ENCODE assay signal across 11 cellular contexts in genomic region chr13:74246398-74246975, GRCh38.
A peak's percentile ranks its signal among the peaks of the same experiment; 100 is the strongest.
DNase-seq lines count a peak whose midpoint lies in the region; ATAC-seq, FAIRE-seq and TF ChIP-seq lines count a peak whose summit lies in the region.
"Had no signal": no experiment of that assay in that cellular context is flagged by ENCODE, and none has a peak within 500 bp of the region (broad histone marks: within the 10 kb centered on the region; RNA-seq: fewer than 3 reads in every experiment).

No MANE protein-coding gene starts in this region.

- H2AK5ac ChIP-seq in IMR-90 (ENCODE audit: low read depth, low read length): peak overlapping the region; percentile 28; the same call in 1 of the 2 replicates

- H3K79me1 ChIP-seq in IMR-90 (ENCODE audit: low read depth in 1 of 2, low read length in 2 of 2): no peaks in the 10 kb centered on the region

- peak overlapping the region; percentile 75 for H3K4me2 ChIP-seq in IMR-90 (ENCODE audit: low read depth, low read length)

- ATAC-seq in IMR-90 (ENCODE audit: low read depth) (no peak), GM21576 (IDR thresholded peaks at IDR 0.05; ENCODE audit: unreplicated experiment) (no peak), GM21619 (IDR thresholded peaks at IDR 0.05; ENCODE audit: unreplicated experiment) (no peak)
- ATAC-seq: esophagus mucosa had no signal

- H3K9ac ChIP-seq in IMR-90 (ENCODE audit: low read depth, low read length): no peak overlapping the region

- FAIRE-seq in small intestine (lab: Jason Lieb, UNC): no peak
- FAIRE-seq: HTR-8/SVneo had no signal

- H3K14ac ChIP-seq in IMR-90 (replicated peaks; ENCODE audit: low read depth, low read length): no peak overlapping the region; the same call in 1 of the 2 replicates

- H3K23ac ChIP-seq in IMR-90 (ENCODE audit: low read depth, low read length): peak overlapping the region; percentile 28; the same call in 1 of the 2 replicates

- no peaks in the 10 kb centered on the region for H4K20me1 ChIP-seq in IMR-90 (ENCODE audit: insufficient read depth, low read length)

- H2BK120ac ChIP-seq in IMR-90 (ENCODE audit: low read depth, low read length): peak overlapping the region; percentile 29

- peak overlapping the region; percentile 66; the same call in 1 of the 2 replicates for H2BK20ac ChIP-seq in IMR-90 (ENCODE audit: low read depth, low read length)

- H3K27ac ChIP-seq in IMR-90 (ENCODE audit: insufficient read depth, low read length): no peak overlapping the region
- H3K27ac ChIP-seq in small intestine (ENCODE audit: low read depth in 1 of 2, low read length in 1 of 2): no peak overlapping the region

- dilution Hi-C loops in IMR-90 (cut with HindIII; ENCODE audit: low sequenced_read_pairs, unreplicated experiment): no loop called here

- peak overlapping the region; percentile 24; the same call in 1 of the 2 replicates for H3K18ac ChIP-seq in IMR-90 (ENCODE audit: low read depth, low read length)

- H2BK15ac ChIP-seq in IMR-90 (ENCODE audit: low read depth, low read length): peak overlapping the region; percentile 47; the same call in 2 of the 3 replicates

- no peak for TF ChIP-seq RAD21 in IMR-90 (IDR thresholded peaks at IDR 0.05; ENCODE audit: low read length)

- H3K4me3 ChIP-seq in IMR-90 (ENCODE audit: insufficient read depth, low read depth, low read length): no peak overlapping the region
- no peak overlapping the region for H3K4me3 ChIP-seq in fibroblast of pulmonary artery (replicated peaks; ENCODE audit: low read depth, low read length)
- H3K4me3 ChIP-seq in small intestine (ENCODE audit: low read depth in 1 of 2, low read length in 2 of 2): no peak overlapping the region

- H3K27me3 ChIP-seq in IMR-90 (ENCODE audit: control insufficient read depth, insufficient read depth, low read length) (no peaks in the 10 kb centered on the region), small intestine (ENCODE audit: control insufficient read depth in 2 of 2, insufficient read depth in 2 of 2, low read length in 2 of 2) (no peaks in the 10 kb centered on the region)

- peak; percentile 43 for DNase-seq in IMR-90
- peak; percentile 29 for DNase-seq in activated T-cell treated with anti-CD3 and anti-CD28 coated beads for 4 hours
- peak; percentile 43 for DNase-seq in fibroblast of pulmonary artery (ENCODE audit: low read depth)
- peak; percentile 70 for DNase-seq in smooth muscle cell of the brain vasculature (ENCODE audit: low read depth, low spot score)
- no peak for DNase-seq in small intestine
- no peak for DNase-seq in NCI-H1930 (lab: John Stamatoyannopoulos, UW)
- DNase-seq: mesendoderm had no signal

- TF ChIP-seq CTCF in IMR-90 (conservative IDR thresholded peaks at IDR 0.05; ENCODE audit: low read depth, low read length) (no peak), fibroblast of pulmonary artery (IDR thresholded peaks at IDR 0.05; ENCODE audit: low read length, missing control alignments) (no peak)

- no peak for TF ChIP-seq POLR2A in IMR-90 (IDR thresholded peaks at IDR 0.05; ENCODE audit: low read depth, low read length)

- H4K91ac ChIP-seq in IMR-90 (ENCODE audit: insufficient read depth, low read depth, low read length): 0 out of 2 replicates have a peak overlapping the region, but pooled peaks have one; percentile 28

- H3K4ac ChIP-seq in IMR-90 (ENCODE audit: low read depth, low read length): peak overlapping the region; percentile 12; the same call in 1 of the 2 replicates

- H4K8ac ChIP-seq in IMR-90 (ENCODE audit: low read depth in 2 of 2, low read length in 2 of 2): peak overlapping the region in 1 of 2 experiments; percentile 51; a peak in 2 of 4 replicates

- H2BK5ac ChIP-seq in IMR-90 (ENCODE audit: low read depth, low read length, poor library complexity, severe bottlenecking): no peak overlapping the region

- BruUV-seq in IMR-90 (replicated peaks; lab: Mats Ljungman, UMichigan): no TSS peak

- H4K5ac ChIP-seq in IMR-90 (ENCODE audit: low read depth, low read length): peak overlapping the region; percentile 75; the same call in 1 of the 2 replicates

- peaks cover 6% of the 10 kb centered on the region; the same call in 1 of the 2 replicates for H3K9me3 ChIP-seq in IMR-90 (ENCODE audit: control insufficient read depth, insufficient read depth, low read length)
- no peaks in the 10 kb centered on the region for H3K9me3 ChIP-seq in small intestine (ENCODE audit: control insufficient read depth, low read depth)

- in situ Hi-C loops in IMR-90 (cut with MboI; ENCODE audit: low sequenced_read_pairs): no loop called here

- H3K36me3 ChIP-seq in IMR-90 (ENCODE audit: control insufficient read depth, insufficient read depth, low read length) (no peaks in the 10 kb centered on the region), small intestine (ENCODE audit: control insufficient read depth in 2 of 2, insufficient read depth in 2 of 2, low read length in 2 of 2) (no peaks in the 10 kb centered on the region)

- 27% methylated on average over 6 of the region's 9 CpGs; no CpG with 5 or more reads in 1 of the 2 experiments for WGBS in IMR-90 (ENCODE audit: extremely low coverage in 2 of 2, insufficient read length in 1 of 2), 2 experiments
- 63 to 87% (median 78%) methylated on average over 9 of the region's 9 CpGs for WGBS in small intestine, 3 donors

- H3K9me1 ChIP-seq in IMR-90 (ENCODE audit: insufficient read depth, low read length): 0 out of 2 replicates have a peak, but pooled peaks cover 5% of the 10 kb centered on the region

- intact Hi-C loops in IMR-90 (cut with micrococcal nuclease): no loop called here

- CTCF ChIA-PET in IMR-90 (lab: Yijun Ruan, JAX): no interaction called here

- H3K4me1 ChIP-seq in IMR-90 (ENCODE audit: control insufficient read depth, insufficient read depth, low read length) (peaks cover 11% of the 10 kb centered on the region), small intestine (ENCODE audit: control insufficient read depth in 2 of 2, insufficient read depth in 1 of 2, low read depth in 1 of 2, low read length in 1 of 2) (no peaks in the 10 kb centered on the region)

- H2AK9ac ChIP-seq in IMR-90 (replicated peaks; ENCODE audit: low read depth, low read length, poor library complexity): peak overlapping the region; percentile 42

- no peak overlapping the region for H3K56ac ChIP-seq in IMR-90 (ENCODE audit: extremely low read depth, insufficient read depth, low read length)

- peak overlapping the region; percentile 36 for H2AFZ ChIP-seq in IMR-90 (replicated peaks; ENCODE audit: low read length, poor library complexity)

- POLR2A ChIA-PET in IMR-90 (lab: Charles Lee; ENCODE audit: unreplicated experiment): no interaction called here

TF ChIP-seq in IMR-90, 13 proteins besides CTCF, POLR2A, EP300 and RAD21:
- TF ChIP-seq RCOR1 (IDR thresholded peaks at IDR 0.05; ENCODE audit: insufficient replicate concordance, low read length): no peak
- no peak for TF ChIP-seq MAFK (IDR thresholded peaks at IDR 0.05; ENCODE audit: low read depth, low read length)

Comparison
In these comparisons a context has a peak if more than half of its experiments do, and no peak if none do; other contexts are left out.
1. DNase-seq: peak in IMR-90 (single experiment), activated T-cell treated with anti-CD3 and anti-CD28 coated beads for 4 hours (single experiment), fibroblast of pulmonary artery (single experiment) and smooth muscle cell of the brain vasculature (single experiment); none in small intestine (single experiment) and NCI-H1930 (0 of 2).